In the genomic region with DNA sequence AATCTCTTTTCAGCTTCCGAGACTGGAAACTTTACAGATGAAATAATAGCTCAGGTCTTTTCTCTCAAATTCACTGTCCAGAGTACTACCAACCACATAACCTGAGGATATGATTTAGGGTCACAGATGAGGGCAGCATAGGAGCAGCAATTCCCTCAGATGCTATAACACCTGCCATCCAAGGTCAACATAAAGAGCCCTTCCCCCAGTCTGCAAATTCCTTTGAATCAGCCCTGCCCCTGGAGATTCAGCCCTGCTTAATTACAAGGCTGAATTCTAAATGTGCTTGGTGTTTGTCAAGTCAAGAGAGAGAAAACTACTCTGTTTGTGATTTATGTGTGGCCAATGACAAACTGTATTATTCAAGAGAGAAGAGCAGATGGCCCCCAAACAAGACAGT, we compare ENCODE assay signal across 25 cellular contexts.
"Had no signal": no experiment of that assay in that cellular context is flagged by ENCODE, and none has a peak within 500 bp of the region (broad histone marks: within the 10 kb centered on the region; RNA-seq: fewer than 3 reads in every experiment).

No MANE protein-coding gene starts in this region.

- H3K9me3 Mint-ChIP-seq: nephron progenitor cell had no signal

- H3K4me1 ChIP-seq: gastrocnemius medialis, heart right ventricle, parathyroid adenoma, prostate gland, right lobe of liver, tibial artery, upper lobe of left lung, uterus had no signal

- H3K9me3 ChIP-seq: esophagus muscularis mucosa, gastrocnemius medialis, heart right ventricle, prostate gland, right lobe of liver, tibial artery, upper lobe of left lung, uterus had no signal

- H3K36me3 Mint-ChIP-seq: naive B cell; stimulated activated effector memory CD8-positive, alpha-beta T cell treated with anti-CD3 and anti-CD28 coated beads, Interleukin-12 subunit alpha, Interleukin-12 subunit beta, amount 100 ng/mL, for 72 hours had no signal

- ATAC-seq: effector memory CD8-positive, alpha-beta T cell; gastrocnemius medialis; heart right ventricle; left colon; left ventricle myocardium superior; right lobe of liver; stimulated activated effector memory CD8-positive, alpha-beta T cell treated with anti-CD3 and anti-CD28 coated beads, Interleukin-12 subunit alpha, Interleukin-12 subunit beta, amount 100 ng/mL, for 72 hours had no signal

- H3K4me3 Mint-ChIP-seq: dendritic cell treated with granulocyte-macrophage colony-stimulating factor and Interleukin-4, amounts not matched to agents 40 ng/mL and 50 ng/mL, for 4 days; effector memory CD8-positive, alpha-beta T cell; immature natural killer cell; naive B cell; nephron progenitor cell; stimulated activated effector memory CD8-positive, alpha-beta T cell treated with anti-CD3 and anti-CD28 coated beads, Interleukin-12 subunit alpha, Interleukin-12 subunit beta, amount 100 ng/mL, for 72 hours; stimulated activated naive CD8-positive, alpha-beta T cell treated with anti-CD3 and anti-CD28 coated beads, Interleukin-15, Interleukin-2, amounts not matched to agents 100 ng/mL and 50 ng/mL, for 24 hours had no signal

- H3K79me2 ChIP-seq: parathyroid adenoma had no signal

- H2AFZ ChIP-seq: parathyroid adenoma had no signal

- H3K4me3 ChIP-seq: esophagus muscularis mucosa, gastrocnemius medialis, heart right ventricle, lung, prostate gland, right lobe of liver, tibial artery, upper lobe of left lung, uterus had no signal

- H3K27me3 ChIP-seq: esophagus muscularis mucosa, gastrocnemius medialis, heart right ventricle, right lobe of liver, tibial artery, upper lobe of left lung, uterus had no signal

- H3K36me3 ChIP-seq: esophagus muscularis mucosa, gastrocnemius medialis, heart right ventricle, prostate gland, right lobe of liver, tibial artery, upper lobe of left lung, uterus had no signal

- H3K27ac Mint-ChIP-seq: dendritic cell treated with granulocyte-macrophage colony-stimulating factor and Interleukin-4, amounts not matched to agents 40 ng/mL and 50 ng/mL, for 4 days; effector memory CD8-positive, alpha-beta T cell; immature natural killer cell; naive B cell; nephron progenitor cell; stimulated activated effector memory CD8-positive, alpha-beta T cell treated with anti-CD3 and anti-CD28 coated beads, Interleukin-12 subunit alpha, Interleukin-12 subunit beta, amount 100 ng/mL, for 72 hours; stimulated activated naive CD8-positive, alpha-beta T cell treated with anti-CD3 and anti-CD28 coated beads, Interleukin-15, Interleukin-2, amounts not matched to agents 100 ng/mL and 50 ng/mL, for 24 hours had no signal

- H3K9ac ChIP-seq: parathyroid adenoma had no signal

- H3K4me1 Mint-ChIP-seq: immature natural killer cell; naive B cell; stimulated activated effector memory CD8-positive, alpha-beta T cell treated with anti-CD3 and anti-CD28 coated beads, Interleukin-12 subunit alpha, Interleukin-12 subunit beta, amount 100 ng/mL, for 72 hours had no signal

- DNase-seq: effector memory CD8-positive, alpha-beta T cell; gastrocnemius medialis; heart right ventricle; hypothalamus; immature natural killer cell; left colon; left ventricle myocardium superior; mesenchymal stem cell; naive B cell; nephron progenitor cell; right lobe of liver; stimulated activated CD4-positive, alpha-beta T cell treated with anti-CD3 and anti-CD28 coated beads, Interleukin-4, amount 100 ng/mL, for 1 hour; stimulated activated CD8-positive, alpha-beta memory T cell treated with anti-CD3 and anti-CD28 coated beads, Interleukin-4, amount 100 ng/mL, for 48 hours; tibial artery; upper lobe of left lung; uterus had no signal

- H3K27ac ChIP-seq: epithelial cell of prostate, esophagus muscularis mucosa, gastrocnemius medialis, heart right ventricle, parathyroid adenoma, prostate gland, right lobe of liver, tibial artery, upper lobe of left lung, uterus had no signal

- FAIRE-seq: keratinocyte had no signal

- H3K27me3 Mint-ChIP-seq: dendritic cell treated with granulocyte-macrophage colony-stimulating factor and Interleukin-4, amounts not matched to agents 40 ng/mL and 50 ng/mL, for 4 days; effector memory CD8-positive, alpha-beta T cell; naive B cell; stimulated activated naive CD8-positive, alpha-beta T cell treated with anti-CD3 and anti-CD28 coated beads, Interleukin-15, Interleukin-2, amounts not matched to agents 100 ng/mL and 50 ng/mL, for 24 hours had no signal
